In genomic region chr15:68466876-68467275, GRCh38 we compare ENCODE assay signal across 32 cellular contexts. TPM values are rescaled to one million over a fixed set of nuclear protein-coding genes. Genes with fewer than 3 reads are reported as not detected.
"Had no signal": no experiment of that assay in that cellular context is flagged by ENCODE, and none has a peak within 500 bp of the region (broad histone marks: within the 10 kb centered on the region; RNA-seq: fewer than 3 reads in every experiment).

No MANE protein-coding gene starts in this region.

- H3K36me3 ChIP-seq: brain microvascular endothelial cell had no signal

- DNase-seq: activated CD4-positive, alpha-beta memory T cell treated with anti-CD3 and anti-CD28 coated beads for 36 hours; activated CD4-positive, alpha-beta T cell treated with anti-CD3 and anti-CD28 coated beads, Interleukin-2, amount 50 U/mL, for 1 hour; activated CD8-positive, alpha-beta memory T cell treated with anti-CD3 and anti-CD28 coated beads, Interleukin-2, amount 50 U/mL, for 4 hours; activated gamma-delta T cell treated with Interleukin-2 at 50 U/mL for 16 hours; activated naive CD4-positive, alpha-beta T cell treated with anti-CD3 and anti-CD28 coated beads, Interleukin-2, amount 10 ng/mL, durations not matched to agents 7 days and 5 days; activated naive CD8-positive, alpha-beta T cell treated with anti-CD3 and anti-CD28 coated beads, Interleukin-2, amount 50 U/mL, for 24 hours; activated T-cell treated with anti-CD3 and anti-CD28 coated beads for 4 hours; activated T-cell treated with anti-CD3 and anti-CD28 coated beads, Interleukin-2, amount 50 U/mL, for 4 hours; anterior cingulate cortex; brain microvascular endothelial cell; central memory CD4-positive, alpha-beta T cell; Kasumi-1; KG1; MM.1S; MV-4-11; NCI-H1092; NCI-H1436 treated with DMSO at 0.1 percent for 48 hours; NCI-H187; NCI-H2029 treated with DMSO at 0.1 percent for 48 hours; NCI-H2107; NCI-H2171; NCI-H510A; NCI-H526; NCI-H748 treated with DMSO at 0.1 percent for 48 hours; NK-92 treated with Interleukin-12 subunit alpha and Interleukin-12 subunit beta, amount 100 ng/mL, for 24 hours; PC-9; SIG-M5; T1000 had no signal

- H2AFZ ChIP-seq: PC-9 had no signal

- FAIRE-seq: RCC 7860 had no signal

- H3K27me3 ChIP-seq: brain microvascular endothelial cell had no signal

- H3K4me2 ChIP-seq: PC-9 had no signal

- ATAC-seq: activated naive CD8-positive, alpha-beta T cell treated with anti-CD3 and anti-CD28 coated beads, Interleukin-2, amount 50 U/mL, for 24 hours; activated T-cell treated with anti-CD3 and anti-CD28 coated beads, Interleukin-2, amount 50 U/mL, for 4 hours; Right ventricle myocardium inferior had no signal

- H3K27ac ChIP-seq: brain microvascular endothelial cell, PC-9, RWPE1 had no signal

- H3K4me3 ChIP-seq: PC-9 had no signal

RNA-seq across cellular contexts. Expression of gene ITGA11, which starts 34.9 kb away (rescaled TPM):
- total RNA-seq: SK-MEL-5 had no signal
